18 cellular contexts compared by ENCODE assay signal in genomic region chr3:19792388-19792787, GRCh38.
DNase-seq lines count a peak whose midpoint lies in the region; ATAC-seq and TF ChIP-seq lines count a peak whose summit lies in the region.
"Had no signal": no experiment of that assay in that cellular context is flagged by ENCODE, and none has a peak within 500 bp of the region (broad histone marks: within the 10 kb centered on the region; RNA-seq: fewer than 3 reads in every experiment).

No MANE protein-coding gene starts in this region.

- no peak for ATAC-seq in GM19035 (IDR thresholded peaks at IDR 0.05; ENCODE audit: unreplicated experiment)
- ATAC-seq: CD8-positive, alpha-beta T cell; HCT116 had no signal

- no peaks in the 10 kb centered on the region for H3K9me3 ChIP-seq in endodermal cell (ENCODE audit: control insufficient read depth, low read length)
- H3K9me3 ChIP-seq: BLaER1, Caco-2 had no signal

- no peaks in the 10 kb centered on the region for H3K27me3 ChIP-seq in endodermal cell (ENCODE audit: control insufficient read depth, insufficient read depth, low read length, poor library complexity, severe bottlenecking)
- H3K27me3 ChIP-seq: BLaER1 had no signal

- H3K4me1 ChIP-seq in endodermal cell (ENCODE audit: control insufficient read depth, insufficient read depth, low read length) = no peaks in the 10 kb centered on the region
- H3K4me1 ChIP-seq: BLaER1, Caco-2 had no signal

- DNase-seq in DMS 273 (lab: John Stamatoyannopoulos, UW; ENCODE audit: unreplicated experiment) = peak; percentile 0
- DNase-seq in DMS 273 treated with DMSO at 0.1 percent for 48 hours (lab: John Stamatoyannopoulos, UW) = no peak
- DNase-seq in endodermal cell = no peak
- DNase-seq in type B pancreatic cell (ENCODE audit: extremely low spot score, unreplicated experiment) = no peak
- DNase-seq in nucleus accumbens (lab: John Stamatoyannopoulos, UW) = no peak
- DNase-seq: Caco-2; CD4-positive, CD25-positive, alpha-beta regulatory T cell; CD8-positive, alpha-beta T cell; DMS53; DMS79 treated with DMSO at 0.1 percent for 48 hours; GF-D8; H7 had no signal

- H3K36me3 ChIP-seq in endodermal cell (ENCODE audit: control insufficient read depth, insufficient read depth, low read length) = no peaks in the 10 kb centered on the region
- H3K36me3 ChIP-seq: BLaER1 had no signal

- no peak overlapping the region for H3K27ac Mint-ChIP-seq in endodermal cell
- H3K27ac Mint-ChIP-seq in type B pancreatic cell = no peak overlapping the region
- H3K27ac Mint-ChIP-seq: B cell; CD4-positive, CD25-positive, alpha-beta regulatory T cell; CD8-positive, alpha-beta T cell had no signal

- H3K4me3 Mint-ChIP-seq in endodermal cell (no peak overlapping the region), type B pancreatic cell (no peak overlapping the region)
- H3K4me3 Mint-ChIP-seq: B cell; CD4-positive, CD25-positive, alpha-beta regulatory T cell; CD8-positive, alpha-beta T cell had no signal

- H3K36me3 Mint-ChIP-seq in endodermal cell (ENCODE audit: low read depth) (no peaks in the 10 kb centered on the region), type B pancreatic cell (no peaks in the 10 kb centered on the region)
- H3K36me3 Mint-ChIP-seq: CD4-positive, CD25-positive, alpha-beta regulatory T cell; CD8-positive, alpha-beta T cell had no signal

- no peak overlapping the region for H3K4me3 ChIP-seq in endodermal cell (ENCODE audit: low read length)
- H3K4me3 ChIP-seq: BLaER1 had no signal

- 84 to 100% methylated on average over 2 to 3 of the region's 4 CpGs for WGBS in endodermal cell (ENCODE audit: insufficient coverage in 1 of 2, insufficient read length in 1 of 2), 2 experiments

- no peak overlapping the region for H3K9ac ChIP-seq in endodermal cell (ENCODE audit: extremely low read depth, low read length, poor library complexity, severe bottlenecking)
- H3K9ac ChIP-seq: BLaER1 had no signal

- H3K4me1 Mint-ChIP-seq in endodermal cell (no peaks in the 10 kb centered on the region), type B pancreatic cell (ENCODE audit: unreplicated experiment) (no peaks in the 10 kb centered on the region)
- H3K4me1 Mint-ChIP-seq: B cell; CD4-positive, CD25-positive, alpha-beta regulatory T cell had no signal

- H3K27ac ChIP-seq in endodermal cell (ENCODE audit: low read depth, low read length) = no peak overlapping the region
- H3K27ac ChIP-seq: 22Rv1, BLaER1, C4-2B had no signal

- TF ChIP-seq CTCF in endodermal cell (conservative IDR thresholded peaks at IDR 0.05) (peak; percentile 60), type B pancreatic cell (conservative IDR thresholded peaks at IDR 0.05) (peak; percentile 54)

- H3K27me3 Mint-ChIP-seq in endodermal cell (ENCODE audit: insufficient read depth) (no peaks in the 10 kb centered on the region), type B pancreatic cell (no peaks in the 10 kb centered on the region)

- H3K9me3 Mint-ChIP-seq in endodermal cell (no peaks in the 10 kb centered on the region), type B pancreatic cell (no peaks in the 10 kb centered on the region)
- H3K9me3 Mint-ChIP-seq: CD8-positive, alpha-beta T cell had no signal
